Comparison of ENCODE assay signal across 18 cellular contexts in the genomic region with DNA sequence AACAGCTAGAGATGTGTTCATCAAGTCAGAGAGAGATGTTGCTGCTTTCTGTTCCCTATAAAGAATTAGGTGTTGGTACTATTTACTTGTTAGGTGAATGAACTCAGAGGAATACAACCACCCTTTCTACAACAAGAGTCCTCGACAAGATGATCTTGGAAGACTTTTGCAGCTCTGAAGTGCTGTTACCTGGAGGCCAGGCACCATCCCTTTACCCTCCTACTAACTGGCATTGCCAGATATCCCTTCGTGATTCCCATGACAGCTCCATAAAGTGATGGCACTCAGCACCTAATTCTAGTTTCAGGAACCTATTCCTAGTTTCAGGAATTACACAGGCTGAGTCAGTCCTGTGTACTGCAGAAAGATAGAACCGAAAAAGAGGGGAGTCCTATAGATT. TPM values are rescaled to one million over a fixed set of nuclear protein-coding genes. Genes with fewer than 3 reads are reported as not detected.
A peak's percentile ranks its signal among the peaks of the same experiment; 100 is the strongest.
DNase-seq lines count a peak whose midpoint lies in the region; ATAC-seq and TF ChIP-seq lines count a peak whose summit lies in the region.
"Had no signal": no experiment of that assay in that cellular context is flagged by ENCODE, and none has a peak within 500 bp of the region (broad histone marks: within the 10 kb centered on the region; RNA-seq: fewer than 3 reads in every experiment).

No MANE protein-coding gene starts in this region.

- peak overlapping the region; percentile 80 for H3K27ac Mint-ChIP-seq in T-helper 2 cell treated with Interferon-gamma antibody and Interleukin-4, amounts not matched to agents 5 μg/mL and 100 μg/mL, for 36 hours
- H3K27ac Mint-ChIP-seq in IgD-negative memory B cell (peak overlapping the region; percentile 4 to 94 (median 89)), natural killer cell (peak overlapping the region; percentile 98 to 99)
- peak overlapping the region; percentile 96 for H3K27ac Mint-ChIP-seq in activated naive CD8-positive, alpha-beta T cell treated with anti-CD3 and anti-CD28 coated beads for 36 hours
- H3K27ac Mint-ChIP-seq: nephron had no signal

- TF ChIP-seq CTCF in natural killer cell (IDR thresholded peaks at IDR 0.05), result no peak

- H3K4me1 Mint-ChIP-seq in T-helper 2 cell treated with Interferon-gamma antibody and Interleukin-4, amounts not matched to agents 5 μg/mL and 100 μg/mL, for 36 hours (ENCODE audit: low read depth), result peaks cover 76% of the 10 kb centered on the region
- H3K4me1 Mint-ChIP-seq in IgD-negative memory B cell (peaks cover 65 to 75% (median 70%) of the 10 kb centered on the region in 3 donors), natural killer cell (peaks cover 83 to 84% of the 10 kb centered on the region in 2 donors)
- H3K4me1 Mint-ChIP-seq in activated naive CD8-positive, alpha-beta T cell treated with anti-CD3 and anti-CD28 coated beads for 36 hours, result peaks cover 89% of the 10 kb centered on the region

- no peak for DNase-seq in T-helper 2 cell treated with Interferon-gamma antibody and Interleukin-4, amounts not matched to agents 5 μg/mL and 100 μg/mL, for 36 hours (ENCODE audit: low spot score)
- no peak for DNase-seq in T-helper 2 cell
- no peak for DNase-seq in activated naive CD8-positive, alpha-beta T cell treated with anti-CD3 and anti-CD28 coated beads for 36 hours
- DNase-seq in natural killer cell, result no peak
- DNase-seq in ACHN, result no peak
- DNase-seq in kidney tubule cell (ENCODE audit: low spot score), result no peak
- DNase-seq: cortex of kidney; glutamatergic neuron; KBM-7; lower lobe of right lung; NCI-H1417 treated with DMSO at 0.1 percent for 48 hours; NCI-H2171 treated with DMSO at 0.1 percent for 48 hours; NCI-H82; stimulated activated CD4-positive, alpha-beta T cell treated with anti-CD3 and anti-CD28 coated beads, Interleukin-12 subunit alpha, Interleukin-12 subunit beta, amount 100 ng/mL, for 4 hours had no signal

- no peaks in the 10 kb centered on the region for H3K27me3 Mint-ChIP-seq in T-helper 2 cell treated with Interferon-gamma antibody and Interleukin-4, amounts not matched to agents 5 μg/mL and 100 μg/mL, for 36 hours (ENCODE audit: low read depth)
- H3K27me3 Mint-ChIP-seq in IgD-negative memory B cell (no peaks in the 10 kb centered on the region), natural killer cell (ENCODE audit: low read depth in 2 of 2) (no peaks in the 10 kb centered on the region)
- H3K27me3 Mint-ChIP-seq in activated naive CD8-positive, alpha-beta T cell treated with anti-CD3 and anti-CD28 coated beads for 36 hours, result no peaks in the 10 kb centered on the region

- H3K9me3 Mint-ChIP-seq in T-helper 2 cell treated with Interferon-gamma antibody and Interleukin-4, amounts not matched to agents 5 μg/mL and 100 μg/mL, for 36 hours, result no peaks in the 10 kb centered on the region
- H3K9me3 Mint-ChIP-seq in IgD-negative memory B cell (no peaks in the 10 kb centered on the region), natural killer cell (no peaks in the 10 kb centered on the region)
- peaks cover 1% of the 10 kb centered on the region for H3K9me3 Mint-ChIP-seq in activated naive CD8-positive, alpha-beta T cell treated with anti-CD3 and anti-CD28 coated beads for 36 hours
- H3K9me3 Mint-ChIP-seq: nephron had no signal

- H3K4me3 Mint-ChIP-seq in T-helper 2 cell treated with Interferon-gamma antibody and Interleukin-4, amounts not matched to agents 5 μg/mL and 100 μg/mL, for 36 hours, result peak overlapping the region; percentile 61
- H3K4me3 Mint-ChIP-seq in IgD-negative memory B cell (peak overlapping the region in 3 of 4 donors; percentile 1 to 81 (median 53)), natural killer cell (peak overlapping the region; percentile 79)
- H3K4me3 Mint-ChIP-seq in activated naive CD8-positive, alpha-beta T cell treated with anti-CD3 and anti-CD28 coated beads for 36 hours, result no peak overlapping the region
- H3K4me3 Mint-ChIP-seq: nephron had no signal

- H3K36me3 Mint-ChIP-seq in T-helper 2 cell treated with Interferon-gamma antibody and Interleukin-4, amounts not matched to agents 5 μg/mL and 100 μg/mL, for 36 hours (ENCODE audit: low read depth), result peaks cover 87% of the 10 kb centered on the region
- H3K36me3 Mint-ChIP-seq in IgD-negative memory B cell (peaks cover 9% of the 10 kb centered on the region), natural killer cell (peaks cover 22% of the 10 kb centered on the region)
- peaks cover 77% of the 10 kb centered on the region for H3K36me3 Mint-ChIP-seq in activated naive CD8-positive, alpha-beta T cell treated with anti-CD3 and anti-CD28 coated beads for 36 hours

- intact Hi-C loops in natural killer cell (cut with micrococcal nuclease), result no loop called here

- ATAC-seq in natural killer cell (no peak), HG02840 (IDR thresholded peaks at IDR 0.05; ENCODE audit: low FRiP score, unreplicated experiment) (no peak)
- ATAC-seq: lower lobe of right lung had no signal

- in situ Hi-C loops in ACHN (cut with HindIII; ENCODE audit: low pct_ligation_motif_present, low pct_unique_long_range_greater_than_20kb, low sequenced_read_pairs), result no loop called here

RNA-seq across cellular contexts. Expression of a gene that starts 9.9 kb away (rescaled TPM):
- 862 TPM for polyA plus RNA-seq in IgD-negative memory B cell
- total RNA-seq in activated naive CD8-positive, alpha-beta T cell treated with anti-CD3 and anti-CD28 coated beads for 36 hours, result 100 to 1,000 TPM; 562 to 566 TPM
- 100 to 1,000 TPM; 824 to 880 (median 830) TPM for total RNA-seq in natural killer cell

RNA-seq across cellular contexts. Expression of a gene that starts 33.9 kb away (rescaled TPM):
- polyA plus RNA-seq in IgD-negative memory B cell, result 0.64 TPM
- total RNA-seq in activated naive CD8-positive, alpha-beta T cell treated with anti-CD3 and anti-CD28 coated beads for 36 hours, result under 1 TPM; 0.24 to 0.58 TPM
- total RNA-seq in natural killer cell, result 1 to 10 TPM; 1.4 to 3.3 (median 2.6) TPM
- total RNA-seq: A172 had no signal

RNA-seq across cellular contexts. Expression of a gene that starts 43.0 kb away (rescaled TPM):
- polyA plus RNA-seq in IgD-negative memory B cell, result 82.0 TPM
- 10 to 100 TPM; 94.6 to 97.7 TPM for total RNA-seq in activated naive CD8-positive, alpha-beta T cell treated with anti-CD3 and anti-CD28 coated beads for 36 hours
- 10 to 100 TPM; 52.5 to 61.6 (median 60.0) TPM for total RNA-seq in natural killer cell

RNA-seq across cellular contexts. Expression of a gene that starts 43.4 kb away (rescaled TPM):
- polyA plus RNA-seq in IgD-negative memory B cell, result 126 TPM
- 10 to 100 TPM; 23.6 to 25.1 TPM for total RNA-seq in activated naive CD8-positive, alpha-beta T cell treated with anti-CD3 and anti-CD28 coated beads for 36 hours
- 10 to 100 TPM; 18.8 to 21.3 (median 18.9) TPM for total RNA-seq in natural killer cell
